ENCODE assay signal across 1 cellular context in the genomic region with DNA sequence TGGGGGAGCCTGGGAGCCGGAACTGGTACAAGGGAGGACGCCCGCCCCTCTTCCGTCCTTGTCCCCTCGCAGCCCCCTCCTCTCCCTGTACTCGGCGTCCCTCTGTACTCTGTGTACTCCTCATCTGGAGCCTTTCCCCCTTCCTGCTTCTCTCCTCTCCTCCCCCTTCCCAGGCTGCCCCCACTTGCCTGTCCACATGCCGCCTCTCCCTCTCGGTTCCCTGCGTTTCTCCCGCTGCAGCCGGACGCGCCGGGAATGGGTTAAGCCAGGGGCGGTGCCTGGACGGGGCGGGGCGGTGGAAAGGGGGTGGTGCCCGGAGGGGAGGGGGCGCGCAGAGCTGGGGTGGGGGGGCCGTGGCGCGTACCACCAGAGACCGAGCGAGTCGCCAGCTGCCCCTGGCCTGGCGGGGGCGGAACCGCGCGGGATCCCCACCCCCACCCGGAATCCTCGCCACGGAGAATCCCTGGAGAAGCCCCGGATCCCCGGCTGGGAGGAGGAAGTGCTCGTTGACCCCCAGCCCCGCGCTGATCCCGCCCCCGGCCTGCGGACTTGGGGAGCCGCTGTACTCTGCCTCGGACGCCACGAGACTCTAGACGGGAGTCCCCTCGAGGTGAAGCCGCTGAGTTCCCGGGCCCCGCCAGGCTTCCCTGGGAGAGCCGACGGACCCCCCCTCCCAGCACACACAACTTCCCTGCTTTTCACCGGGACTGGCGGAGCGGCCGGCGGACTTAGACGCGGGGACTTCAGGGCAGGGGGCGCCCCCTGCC.
TF ChIP-seq lines count a peak whose summit lies in the region.

No MANE protein-coding gene starts in this region.

TF ChIP-seq in K562, 482 proteins besides CTCF, POLR2A, EP300 and RAD21 (continued from another document):
- TF ChIP-seq SMARCE1 (IDR thresholded peaks at IDR 0.05), result peak; percentile 16; the same call in 1 of the 2 replicates
- TF ChIP-seq SIN3B (IDR thresholded peaks at IDR 0.05; ENCODE audit: low read depth), result no peak
- TF ChIP-seq SUPT5H (IDR thresholded peaks at IDR 0.05), result peak; percentile 84
- TF ChIP-seq SAFB (IDR thresholded peaks at IDR 0.05; ENCODE audit: borderline replicate concordance, low read depth, low read length), result no peak
- TF ChIP-seq, protein P1, sequence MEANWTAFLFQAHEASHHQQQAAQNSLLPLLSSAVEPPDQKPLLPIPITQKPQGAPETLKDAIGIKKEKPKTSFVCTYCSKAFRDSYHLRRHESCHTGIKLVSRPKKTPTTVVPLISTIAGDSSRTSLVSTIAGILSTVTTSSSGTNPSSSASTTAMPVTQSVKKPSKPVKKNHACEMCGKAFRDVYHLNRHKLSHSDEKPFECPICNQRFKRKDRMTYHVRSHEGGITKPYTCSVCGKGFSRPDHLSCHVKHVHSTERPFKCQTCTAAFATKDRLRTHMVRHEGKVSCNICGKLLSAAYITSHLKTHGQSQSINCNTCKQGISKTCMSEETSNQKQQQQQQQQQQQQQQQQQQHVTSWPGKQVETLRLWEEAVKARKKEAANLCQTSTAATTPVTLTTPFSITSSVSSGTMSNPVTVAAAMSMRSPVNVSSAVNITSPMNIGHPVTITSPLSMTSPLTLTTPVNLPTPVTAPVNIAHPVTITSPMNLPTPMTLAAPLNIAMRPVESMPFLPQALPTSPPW (CRISPR knock-in tag; IDR thresholded peaks at IDR 0.05), result peak; percentile 72; the same call in 1 of the 2 replicates
- no peak for TF ChIP-seq PCBP1 (IDR thresholded peaks at IDR 0.05; ENCODE audit: low read depth, low read length, poor library complexity, severe bottlenecking)
- TF ChIP-seq, protein P2, sequence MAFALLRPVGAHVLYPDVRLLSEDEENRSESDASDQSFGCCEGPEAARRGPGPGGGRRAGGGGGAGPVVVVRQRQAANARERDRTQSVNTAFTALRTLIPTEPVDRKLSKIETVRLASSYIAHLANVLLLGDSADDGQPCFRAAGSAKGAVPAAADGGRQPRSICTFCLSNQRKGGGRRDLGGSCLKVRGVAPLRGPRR (CRISPR knock-in tag; IDR thresholded peaks at IDR 0.05), result no peak
- TF ChIP-seq, protein P3, sequence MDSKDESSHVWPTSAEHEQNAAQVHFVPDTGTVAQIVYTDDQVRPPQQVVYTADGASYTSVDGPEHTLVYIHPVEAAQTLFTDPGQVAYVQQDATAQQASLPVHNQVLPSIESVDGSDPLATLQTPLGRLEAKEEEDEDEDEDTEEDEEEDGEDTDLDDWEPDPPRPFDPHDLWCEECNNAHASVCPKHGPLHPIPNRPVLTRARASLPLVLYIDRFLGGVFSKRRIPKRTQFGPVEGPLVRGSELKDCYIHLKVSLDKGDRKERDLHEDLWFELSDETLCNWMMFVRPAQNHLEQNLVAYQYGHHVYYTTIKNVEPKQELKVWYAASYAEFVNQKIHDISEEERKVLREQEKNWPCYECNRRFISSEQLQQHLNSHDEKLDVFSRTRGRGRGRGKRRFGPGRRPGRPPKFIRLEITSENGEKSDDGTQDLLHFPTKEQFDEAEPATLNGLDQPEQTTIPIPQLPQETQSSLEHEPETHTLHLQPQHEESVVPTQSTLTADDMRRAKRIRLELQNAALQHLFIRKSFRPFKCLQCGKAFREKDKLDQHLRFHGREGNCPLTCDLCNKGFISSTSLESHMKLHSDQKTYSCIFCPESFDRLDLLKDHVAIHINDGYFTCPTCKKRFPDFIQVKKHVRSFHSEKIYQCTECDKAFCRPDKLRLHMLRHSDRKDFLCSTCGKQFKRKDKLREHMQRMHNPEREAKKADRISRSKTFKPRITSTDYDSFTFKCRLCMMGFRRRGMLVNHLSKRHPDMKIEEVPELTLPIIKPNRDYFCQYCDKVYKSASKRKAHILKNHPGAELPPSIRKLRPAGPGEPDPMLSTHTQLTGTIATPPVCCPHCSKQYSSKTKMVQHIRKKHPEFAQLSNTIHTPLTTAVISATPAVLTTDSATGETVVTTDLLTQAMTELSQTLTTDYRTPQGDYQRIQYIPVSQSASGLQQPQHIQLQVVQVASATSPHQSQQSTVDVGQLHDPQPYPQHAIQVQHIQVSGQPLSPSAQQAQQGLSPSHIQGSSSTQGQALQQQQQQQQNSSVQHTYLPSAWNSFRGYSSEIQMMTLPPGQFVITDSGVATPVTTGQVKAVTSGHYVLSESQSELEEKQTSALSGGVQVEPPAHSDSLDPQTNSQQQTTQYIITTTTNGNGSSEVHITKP (IDR thresholded peaks at IDR 0.05; ENCODE audit: partially characterized antibody), result peak; percentile 97
- TF ChIP-seq POLR2B (IDR thresholded peaks at IDR 0.05; ENCODE audit: low read depth, partially characterized antibody), result peak; percentile 71
- TF ChIP-seq LARP7 (IDR thresholded peaks at IDR 0.05), result no peak
- TF ChIP-seq DPF2 (IDR thresholded peaks at IDR 0.05), result 0 out of 2 replicates have a peak, but pooled peaks have one; percentile 39
- TF ChIP-seq U2AF2 (optimal IDR thresholded peaks at IDR 0.05; ENCODE audit: low read depth, low read length), result no peak
- TF ChIP-seq RBM15 (IDR thresholded peaks at IDR 0.05; ENCODE audit: insufficient read depth, low read length), result no peak
- TF ChIP-seq MNT (conservative IDR thresholded peaks at IDR 0.05), result peak in 1 of 2 experiments; percentile 26; a peak in 1 of 4 replicates
- no peak for TF ChIP-seq KDM4B (IDR thresholded peaks at IDR 0.05; ENCODE audit: borderline replicate concordance in 2 of 2, low read depth in 1 of 2)
- peak; percentile 35; the same call in 1 of the 2 replicates for TF ChIP-seq ETV1 (tag; conservative IDR thresholded peaks at IDR 0.05; ENCODE audit: low read depth)
- no peak for TF ChIP-seq ARNT (IDR thresholded peaks at IDR 0.05)
- no peak for TF ChIP-seq SREBF1 (IDR thresholded peaks at IDR 0.05; ENCODE audit: borderline replicate concordance, low read depth, low read length)
- TF ChIP-seq RBM22 (IDR thresholded peaks at IDR 0.05; ENCODE audit: low read depth, low read length, poor library complexity, severe bottlenecking), result peak; percentile 49
- TF ChIP-seq ZFX (CRISPR knock-in tag; IDR thresholded peaks at IDR 0.05), result 0 out of 2 replicates have a peak, but pooled peaks have one; percentile 3
- peak; percentile 42; the same call in 1 of the 2 replicates for TF ChIP-seq PHF8 (IDR thresholded peaks at IDR 0.05; ENCODE audit: borderline replicate concordance, low read length)
- TF ChIP-seq ZBTB7A (IDR thresholded peaks at IDR 0.05; ENCODE audit: borderline replicate concordance, control insufficient read depth, low read depth, low read length), result peak; percentile 73; the same call in 1 of the 2 replicates
- TF ChIP-seq NKRF (IDR thresholded peaks at IDR 0.05; ENCODE audit: borderline replicate concordance), result peak; percentile 86
- no peak for TF ChIP-seq SMAD2 (IDR thresholded peaks at IDR 0.05; ENCODE audit: low read depth, low read length)
- no peak for TF ChIP-seq KAT8 (IDR thresholded peaks at IDR 0.05; ENCODE audit: low read depth)
- TF ChIP-seq MAZ (CRISPR knock-in tag; conservative IDR thresholded peaks at IDR 0.05 in 1 of 2, IDR thresholded peaks at IDR 0.05 in 1 of 2), result 0 out of 4 replicates have a peak, but pooled peaks of 1 of the 2 experiments have one; percentile 31
- no peak for TF ChIP-seq GTF2A2 (tag; IDR thresholded peaks at IDR 0.05)
- TF ChIP-seq SFPQ (IDR thresholded peaks at IDR 0.05; ENCODE audit: low read depth, low read length), result no peak
- TF ChIP-seq LEF1 (IDR thresholded peaks at IDR 0.05), result 0 out of 2 replicates have a peak, but pooled peaks have one; percentile 24
- TF ChIP-seq EP400 (IDR thresholded peaks at IDR 0.05), result peak; percentile 62; the same call in 1 of the 2 replicates
- no peak for TF ChIP-seq CREM (IDR thresholded peaks at IDR 0.05; ENCODE audit: low read depth)
- peak; percentile 21 for TF ChIP-seq PHF20 (IDR thresholded peaks at IDR 0.05; ENCODE audit: partially characterized antibody)
- TF ChIP-seq SPI1 (IDR thresholded peaks at IDR 0.05; ENCODE audit: borderline replicate concordance, low read depth, low read length), result peak; percentile 46; the same call in 1 of the 2 replicates
- TF ChIP-seq TOE1 (IDR thresholded peaks at IDR 0.05; ENCODE audit: borderline replicate concordance), result peak; percentile 62
- TF ChIP-seq TOE1 (CRISPR knock-in tag; IDR thresholded peaks at IDR 0.05; ENCODE audit: borderline replicate concordance, low read depth), result no peak
- peak in 1 of 2 experiments; percentile 59; a peak in 2 of 4 replicates for TF ChIP-seq HDAC1 (IDR thresholded peaks at IDR 0.05)
- TF ChIP-seq FUS (optimal IDR thresholded peaks at IDR 0.05; ENCODE audit: low read depth, low read length), result no peak
- TF ChIP-seq MCM7 (IDR thresholded peaks at IDR 0.05), result no peak
- peak; percentile 44; the same call in 1 of the 2 replicates for TF ChIP-seq ZBTB2 (IDR thresholded peaks at IDR 0.05)
- TF ChIP-seq KDM5B (IDR thresholded peaks at IDR 0.05; ENCODE audit: insufficient replicate concordance, low read depth, low read length), result peak; percentile 46
- no peak for TF ChIP-seq NBN (IDR thresholded peaks at IDR 0.05; ENCODE audit: low read depth)
- TF ChIP-seq GABPA (tag; conservative IDR thresholded peaks at IDR 0.05; ENCODE audit: low read depth), result no peak
- no peak for TF ChIP-seq MAFG (tag; conservative IDR thresholded peaks at IDR 0.05)
- TF ChIP-seq GABPB2 (CRISPR knock-in tag; conservative IDR thresholded peaks at IDR 0.05), result no peak
- TF ChIP-seq, protein P4, sequence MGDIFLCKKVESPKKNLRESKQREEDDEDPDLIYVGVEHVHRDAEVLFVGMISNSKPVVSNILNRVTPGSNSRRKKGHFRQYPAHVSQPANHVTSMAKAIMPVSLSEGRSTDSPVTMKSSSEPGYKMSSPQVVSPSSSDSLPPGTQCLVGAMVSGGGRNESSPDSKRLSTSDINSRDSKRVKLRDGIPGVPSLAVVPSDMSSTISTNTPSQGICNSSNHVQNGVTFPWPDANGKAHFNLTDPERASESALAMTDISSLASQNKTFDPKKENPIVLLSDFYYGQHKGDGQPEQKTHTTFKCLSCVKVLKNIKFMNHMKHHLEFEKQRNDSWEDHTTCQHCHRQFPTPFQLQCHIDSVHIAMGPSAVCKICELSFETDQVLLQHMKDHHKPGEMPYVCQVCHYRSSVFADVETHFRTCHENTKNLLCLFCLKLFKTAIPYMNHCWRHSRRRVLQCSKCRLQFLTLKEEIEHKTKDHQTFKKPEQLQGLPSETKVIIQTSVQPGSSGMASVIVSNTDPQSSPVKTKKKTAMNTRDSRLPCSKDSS (IDR thresholded peaks at IDR 0.05; ENCODE audit: low read depth, partially characterized antibody), result no peak
- no peak for TF ChIP-seq FOS (IDR thresholded peaks at IDR 0.05; ENCODE audit: extremely low read depth, insufficient read length)
- peak; percentile 50 for TF ChIP-seq RBFOX2 (IDR thresholded peaks at IDR 0.05; ENCODE audit: low read depth, low read length)
- TF ChIP-seq NR2C2 (CRISPR knock-in tag; IDR thresholded peaks at IDR 0.05), result no peak
- peak; percentile 69 for TF ChIP-seq NR2C2 (tag; IDR thresholded peaks at IDR 0.05)
- TF ChIP-seq ZNF444 (CRISPR knock-in tag; IDR thresholded peaks at IDR 0.05), result no peak
- 0 out of 2 replicates have a peak, but pooled peaks have one; percentile 36 for TF ChIP-seq OTX1 (CRISPR knock-in tag; IDR thresholded peaks at IDR 0.05)
